Comparison of ENCODE assay signal across 25 cellular contexts in genomic region chr13:110328509-110328908, GRCh38. TPM values are rescaled to one million over a fixed set of nuclear protein-coding genes. Genes with fewer than 3 reads are reported as not detected.
A peak's percentile ranks its signal among the peaks of the same experiment; 100 is the strongest.
DNase-seq lines count a peak whose midpoint lies in the region; TF ChIP-seq lines count a peak whose summit lies in the region.
"Had no signal": no experiment of that assay in that cellular context is flagged by ENCODE, and none has a peak within 500 bp of the region (broad histone marks: within the 10 kb centered on the region; RNA-seq: fewer than 3 reads in every experiment).

No MANE protein-coding gene starts in this region.

- peak overlapping the region; percentile 55 for H3K27ac Mint-ChIP-seq in endodermal cell
- H3K27ac Mint-ChIP-seq: activated CD4-positive, alpha-beta memory T cell treated with anti-CD3 and anti-CD28 coated beads for 36 hours; activated T-helper 17 cell treated with anti-CD3 and anti-CD28 coated beads, Interleukin-2, amount 50 U/mL, for 72 hours; naive thymus-derived CD8-positive, alpha-beta T cell; T-cell had no signal

- H3K4me3 ChIP-seq in HUES64 (ENCODE audit: low read length) (no peak overlapping the region), endodermal cell (ENCODE audit: low read length) (no peak overlapping the region), osteoblast (ENCODE audit: insufficient read depth, low read length) (no peak overlapping the region), thyroid gland (replicated peaks in 1 of 3) (no peak overlapping the region), Peyer's patch (no peak overlapping the region)
- H3K4me3 ChIP-seq: cardiac muscle cell had no signal

- H3K4me1 ChIP-seq in HUES64 (ENCODE audit: insufficient read depth, low read length): peaks cover 66% of the 10 kb centered on the region
- peaks cover 18% of the 10 kb centered on the region for H3K4me1 ChIP-seq in endodermal cell (ENCODE audit: control insufficient read depth, insufficient read depth, low read length)
- H3K4me1 ChIP-seq in osteoblast (ENCODE audit: insufficient read depth, low read length): peaks cover 77% of the 10 kb centered on the region
- H3K4me1 ChIP-seq in thyroid gland: peaks cover 74 to 92% of the 10 kb centered on the region in 2 donors
- H3K4me1 ChIP-seq in Peyer's patch: peaks cover 0 to 14% (median 0%) of the 10 kb centered on the region in 4 donors

- peaks cover 71% of the 10 kb centered on the region for H3K4me1 Mint-ChIP-seq in endodermal cell
- H3K4me1 Mint-ChIP-seq: activated T-helper 17 cell treated with anti-CD3 and anti-CD28 coated beads, Interleukin-2, amount 50 U/mL, for 72 hours; T-cell had no signal

- H3K36me3 ChIP-seq in HUES64 (ENCODE audit: insufficient read depth, low read length) (no peaks in the 10 kb centered on the region), endodermal cell (ENCODE audit: control insufficient read depth, insufficient read depth, low read length) (peaks cover 88% of the 10 kb centered on the region), osteoblast (ENCODE audit: insufficient read depth, low read length) (peaks cover 29% of the 10 kb centered on the region), thyroid gland (no peaks in the 10 kb centered on the region), Peyer's patch (no peaks in the 10 kb centered on the region)
- H3K36me3 ChIP-seq: cardiac muscle cell had no signal

- peak overlapping the region; percentile 7 for H3K4me2 ChIP-seq in osteoblast (ENCODE audit: insufficient read depth, low read length)

- H3K4me3 Mint-ChIP-seq in endodermal cell: no peak overlapping the region
- H3K4me3 Mint-ChIP-seq: activated CD4-positive, alpha-beta memory T cell treated with anti-CD3 and anti-CD28 coated beads for 36 hours; activated T-helper 17 cell treated with anti-CD3 and anti-CD28 coated beads, Interleukin-2, amount 50 U/mL, for 72 hours; naive thymus-derived CD8-positive, alpha-beta T cell; T-cell had no signal

- TF ChIP-seq CTCF in endodermal cell (conservative IDR thresholded peaks at IDR 0.05) (no peak), osteoblast (IDR thresholded peaks at IDR 0.05; ENCODE audit: extremely low read depth, low read depth, low read length) (no peak), thyroid gland (IDR thresholded peaks at IDR 0.05) (no peak), Peyer's patch (IDR thresholded peaks at IDR 0.05) (no peak)

- TF ChIP-seq POLR2A in thyroid gland (IDR thresholded peaks at IDR 0.05): no peak
- no peak for TF ChIP-seq POLR2A in Peyer's patch (IDR thresholded peaks at IDR 0.05)

- peaks cover 69% of the 10 kb centered on the region for H3K79me2 ChIP-seq in osteoblast (ENCODE audit: insufficient read depth, low read length)

- H4K20me1 ChIP-seq in osteoblast (ENCODE audit: insufficient read depth, low read length): peaks cover 19% of the 10 kb centered on the region

- intact Hi-C loops in thyroid gland (cut with DNase I): no loop called here

- H2AFZ ChIP-seq in osteoblast (ENCODE audit: low read length): no peak overlapping the region

- DNase-seq in endodermal cell (no peak), osteoblast (ENCODE audit: insufficient read length, low spot score, missing footprints) (no peak), thyroid gland (peak in 1 of 2 donors; percentile 1), NCI-H524 treated with DMSO at 0.1 percent for 48 hours (lab: John Stamatoyannopoulos, UW) (no peak), Peyer's patch (no peak)
- no peak for DNase-seq in activated CD4-positive, alpha-beta T cell treated with anti-CD3 and anti-CD28 coated beads, Interleukin-2, amount 50 U/mL, for 1 hour
- DNase-seq in activated CD4-positive, CD25-positive, alpha-beta regulatory T cell treated with anti-CD3 and anti-CD28 coated beads, Interleukin-2, amount 50 U/mL, for 72 hours: no peak
- DNase-seq: activated CD4-positive, alpha-beta memory T cell treated with anti-CD3 and anti-CD28 coated beads for 36 hours; activated CD8-positive, alpha-beta memory T cell treated with anti-CD3 and anti-CD28 coated beads, Interleukin-2, amount 50 U/mL, for 48 hours; activated naive CD4-positive, alpha-beta T cell treated with anti-CD3 and anti-CD28 coated beads, Interleukin-2, amount 50 U/mL, for 16 hours; amniotic stem cell; Calu3; cortex of kidney; midbrain; naive thymus-derived CD8-positive, alpha-beta T cell; NCI-H1092 treated with DMSO at 0.1 percent for 48 hours; NCI-H187 treated with DMSO at 0.1 percent for 48 hours; NCI-H226; occipital lobe; stimulated activated CD4-positive, alpha-beta T cell treated with anti-CD3 and anti-CD28 coated beads, Interleukin-2, amount 100 ng/mL, for 24 hours; T-cell had no signal

- H3K9ac ChIP-seq in HUES64 (ENCODE audit: low read depth, low read length) (no peak overlapping the region), endodermal cell (ENCODE audit: extremely low read depth, low read length, poor library complexity, severe bottlenecking) (no peak overlapping the region)

- H3K27ac ChIP-seq in HUES64 (ENCODE audit: low read depth, low read length): peak overlapping the region; percentile 36
- H3K27ac ChIP-seq in endodermal cell (ENCODE audit: low read depth, low read length): no peak overlapping the region
- H3K27ac ChIP-seq in osteoblast (ENCODE audit: low read depth, low read length): peak overlapping the region; percentile 94
- H3K27ac ChIP-seq in thyroid gland: peak overlapping the region in 2 of 3 donors; percentile 20 to 83
- peak overlapping the region in 2 of 4 donors; percentile 28 to 73 for H3K27ac ChIP-seq in Peyer's patch
- H3K27ac ChIP-seq: C4-2B, cardiac muscle cell had no signal

- H3K27me3 ChIP-seq in HUES64 (ENCODE audit: insufficient read depth, low read length): no peaks in the 10 kb centered on the region
- no peaks in the 10 kb centered on the region for H3K27me3 ChIP-seq in endodermal cell (ENCODE audit: control insufficient read depth, insufficient read depth, low read length, poor library complexity, severe bottlenecking)
- no peaks in the 10 kb centered on the region for H3K27me3 ChIP-seq in osteoblast (ENCODE audit: insufficient read depth, low read length)
- H3K27me3 ChIP-seq in thyroid gland: no peaks in the 10 kb centered on the region
- H3K27me3 ChIP-seq in Peyer's patch: no peaks in the 10 kb centered on the region
- H3K27me3 ChIP-seq: cardiac muscle cell had no signal

- no peaks in the 10 kb centered on the region for H3K9me3 Mint-ChIP-seq in endodermal cell
- H3K9me3 Mint-ChIP-seq: activated CD4-positive, alpha-beta memory T cell treated with anti-CD3 and anti-CD28 coated beads for 36 hours; T-cell had no signal

- H3K36me3 Mint-ChIP-seq in endodermal cell (ENCODE audit: low read depth): peaks cover 71% of the 10 kb centered on the region
- H3K36me3 Mint-ChIP-seq: activated CD4-positive, alpha-beta memory T cell treated with anti-CD3 and anti-CD28 coated beads for 36 hours; naive thymus-derived CD8-positive, alpha-beta T cell; T-cell had no signal

- 90% methylated on average over 12 of the region's 12 CpGs for WGBS in HUES64
- WGBS in endodermal cell (ENCODE audit: insufficient coverage in 1 of 2, insufficient read length in 1 of 2), 2 experiments: 90 to 94% methylated on average over 12 of the region's 12 CpGs
- WGBS in thyroid gland, 2 donors: 87 to 91% methylated on average over 12 of the region's 12 CpGs

- H3K27me3 Mint-ChIP-seq in endodermal cell (ENCODE audit: insufficient read depth): no peaks in the 10 kb centered on the region

- H3K9me3 ChIP-seq in HUES64 (ENCODE audit: insufficient read depth, low read depth, low read length): no peaks in the 10 kb centered on the region
- no peaks in the 10 kb centered on the region for H3K9me3 ChIP-seq in endodermal cell (ENCODE audit: control insufficient read depth, low read length)
- H3K9me3 ChIP-seq in osteoblast (ENCODE audit: low read depth, low read length): no peaks in the 10 kb centered on the region
- no peaks in the 10 kb centered on the region for H3K9me3 ChIP-seq in thyroid gland
- no peaks in the 10 kb centered on the region for H3K9me3 ChIP-seq in Peyer's patch

RNA-seq across cellular contexts. Expression of gene COL4A2, which starts 21.4 kb away (rescaled TPM):
- polyA plus RNA-seq in HUES64 (2013, experiment 1 of 2): 57.2 TPM
- polyA plus RNA-seq in HUES64 (2013, experiment 2 of 2): 87.0 TPM
- total RNA-seq in endodermal cell (100 to 1,000 TPM; 388 to 398 TPM), osteoblast (267 and 291 TPM in 2 replicates), thyroid gland (100 to 1,000 TPM in 3 of 4 donors, 10 to 100 TPM in 1; 97.6 to 193 (median 131) TPM), Peyer's patch (100 to 1,000 TPM in 2 of 4 donors, 10 to 100 TPM in 2; 56.6 to 139 (median 89.1) TPM)
- polyA plus RNA-seq in endodermal cell (2013, experiment 1 of 2): 216 TPM
- 219 TPM for polyA plus RNA-seq in endodermal cell (2013, experiment 2 of 2)
- total RNA-seq: activated CD4-positive, alpha-beta memory T cell treated with anti-CD3 and anti-CD28 coated beads for 36 hours; naive thymus-derived CD8-positive, alpha-beta T cell had no signal
- polyA plus RNA-seq: naive thymus-derived CD8-positive, alpha-beta T cell had no signal

RNA-seq across cellular contexts. Expression of gene COL4A1, which starts 21.6 kb away (rescaled TPM):
- polyA plus RNA-seq in HUES64 (2013, experiment 1 of 2): 54.7 TPM
- polyA plus RNA-seq in HUES64 (2013, experiment 2 of 2): 65.4 TPM
- total RNA-seq in endodermal cell (100 to 1,000 TPM; 702 to 764 TPM), osteoblast (412 and 433 TPM in 2 replicates), thyroid gland (100 to 1,000 TPM in 2 of 4 donors, 10 to 100 TPM in 2; 71.3 to 161 (median 112) TPM), Peyer's patch (10 to 100 TPM; 28.0 to 69.3 (median 36.3) TPM)
- polyA plus RNA-seq in endodermal cell (2013, experiment 1 of 2): 174 TPM
- 194 TPM for polyA plus RNA-seq in endodermal cell (2013, experiment 2 of 2)
- total RNA-seq: activated CD4-positive, alpha-beta memory T cell treated with anti-CD3 and anti-CD28 coated beads for 36 hours; activated T-helper 17 cell treated with anti-CD3 and anti-CD28 coated beads, Interleukin-2, amount 50 U/mL, for 72 hours; naive thymus-derived CD8-positive, alpha-beta T cell had no signal
- polyA plus RNA-seq: naive thymus-derived CD8-positive, alpha-beta T cell had no signal
